ENCODE assay signal across 22 cellular contexts in the genomic region with DNA sequence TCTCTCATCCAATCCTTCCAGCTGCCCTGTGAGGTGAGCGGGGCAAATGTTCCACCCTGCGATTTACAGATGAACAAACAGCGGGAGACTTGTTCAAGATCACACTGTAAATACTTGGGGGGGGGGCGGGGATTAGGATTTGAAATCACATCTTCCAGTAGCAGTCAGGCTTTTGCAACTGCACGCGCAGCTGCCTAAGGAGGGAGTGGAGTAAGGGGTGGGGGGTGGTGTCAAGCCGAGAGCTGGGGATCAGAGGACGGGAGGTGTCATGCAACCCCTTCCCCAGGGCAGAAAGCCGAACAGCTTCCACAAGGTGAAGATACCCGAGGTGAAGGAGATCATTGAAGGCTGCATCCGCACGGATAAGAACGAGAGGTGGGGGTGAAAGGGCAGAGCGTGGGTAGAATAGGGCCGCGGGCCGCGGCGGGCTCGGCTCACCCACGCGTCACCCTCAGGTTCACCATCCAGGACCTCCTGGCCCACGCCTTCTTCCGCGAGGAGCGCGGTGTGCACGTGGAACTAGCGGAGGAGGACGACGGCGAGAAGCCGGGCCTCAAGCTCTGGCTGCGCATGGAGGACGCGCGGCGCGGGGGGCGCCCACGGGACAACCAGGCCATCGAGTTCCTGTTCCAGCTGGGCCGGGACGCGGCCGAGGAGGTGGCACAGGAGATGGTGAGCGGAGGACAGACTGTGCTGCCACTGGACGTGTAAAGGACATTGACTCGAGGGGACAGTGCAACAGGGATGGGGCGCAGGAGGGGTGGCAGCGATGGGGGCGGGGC. TPM values are rescaled to one million over a fixed set of nuclear protein-coding genes. Genes with fewer than 3 reads are reported as not detected.
A peak's percentile ranks its signal among the peaks of the same experiment; 100 is the strongest.
DNase-seq lines count a peak whose midpoint lies in the region; ATAC-seq, FAIRE-seq and TF ChIP-seq lines count a peak whose summit lies in the region.
"Had no signal": no experiment of that assay in that cellular context is flagged by ENCODE, and none has a peak within 500 bp of the region (broad histone marks: within the 10 kb centered on the region; RNA-seq: fewer than 3 reads in every experiment).

No MANE protein-coding gene starts in this region.

- no peaks in the 10 kb centered on the region for H3K36me3 Mint-ChIP-seq in activated T-cell treated with anti-CD3 and anti-CD28 coated beads, Interleukin-2, amount 50 U/mL, for 4 hours (ENCODE audit: insufficient read depth)
- H3K36me3 Mint-ChIP-seq in CD8-positive, alpha-beta memory T cell = no peaks in the 10 kb centered on the region

- peak overlapping the region in 1 of 8 donors; percentile 13 for H3K27ac Mint-ChIP-seq in CD8-positive, alpha-beta memory T cell
- H3K27ac Mint-ChIP-seq: activated CD8-positive, alpha-beta T cell treated with anti-CD3 and anti-CD28 coated beads, Interleukin-2, amount 10 ng/mL, durations not matched to agents 7 days and 5 days had no signal

- H3K9ac ChIP-seq in K562 (ENCODE audit: insufficient read depth in 1 of 2, low read depth in 2 of 2, low read length in 2 of 2) = no peak overlapping the region
- no peak overlapping the region for H3K9ac ChIP-seq in parathyroid adenoma

- H3K9me3 ChIP-seq in CD8-positive, alpha-beta memory T cell (ENCODE audit: low read length) = no peaks in the 10 kb centered on the region
- H3K9me3 ChIP-seq in K562 (replicated peaks; ENCODE audit: control insufficient read depth, insufficient read depth, low read depth, low read length) = no peaks in the 10 kb centered on the region
- no peaks in the 10 kb centered on the region for H3K9me3 ChIP-seq in parathyroid adenoma (ENCODE audit: control insufficient read depth, low read length)
- H3K9me3 ChIP-seq: adrenal gland, esophagus muscularis mucosa, gastroesophageal sphincter, spleen, testis had no signal

- H3K4me2 ChIP-seq in K562 (ENCODE audit: insufficient read depth, low read length) = no peak overlapping the region
- H3K4me2 ChIP-seq in parathyroid adenoma (ENCODE audit: low read length) = no peak overlapping the region

- TF ChIP-seq EP300 in K562 (IDR thresholded peaks at IDR 0.05; ENCODE audit: low read length) = no peak

- CTCF ChIA-PET in CD8-positive, alpha-beta memory T cell (lab: Charles Lee) = no interaction called here
- CTCF ChIA-PET in K562 (lab: Yijun Ruan, JAX; ENCODE audit: low intra/inter-chr PET ratio) = interaction anchor here (0.5 kb wide), 1 partner anchor 55 kb away, joined by 3 read pairs; no protein-coding TSS in a partner anchor

- intact Hi-C loops in K562 (cut with micrococcal nuclease) = no loop called here

- TF ChIP-seq RAD21 in K562 (CRISPR knock-in tag; conservative IDR thresholded peaks at IDR 0.05 in 1 of 2, IDR thresholded peaks at IDR 0.05 in 1 of 2) = no peak

- H3K9me3 Mint-ChIP-seq in activated T-cell treated with anti-CD3 and anti-CD28 coated beads, Interleukin-2, amount 50 U/mL, for 4 hours = no peaks in the 10 kb centered on the region
- H3K9me3 Mint-ChIP-seq in CD8-positive, alpha-beta memory T cell = peaks cover 0 to 4% (median 0%) of the 10 kb centered on the region in 5 donors
- H3K9me3 Mint-ChIP-seq: neural crest cell had no signal

- no peak for TF ChIP-seq POLR2A in K562 (conservative IDR thresholded peaks at IDR 0.05)

- H3K27me3 Mint-ChIP-seq in activated T-cell treated with anti-CD3 and anti-CD28 coated beads, Interleukin-2, amount 50 U/mL, for 4 hours (ENCODE audit: low read depth) = peaks cover 67% of the 10 kb centered on the region
- H3K27me3 Mint-ChIP-seq in CD8-positive, alpha-beta memory T cell = peaks cover 53 to 77% of the 10 kb centered on the region in 2 donors

- H3K4me1 ChIP-seq in CD8-positive, alpha-beta memory T cell (ENCODE audit: insufficient read depth, low read length) = peaks cover 13% of the 10 kb centered on the region
- peaks cover 11 to 62% of the 10 kb centered on the region in 2 experiments; a peak in 4 of 5 replicates for H3K4me1 ChIP-seq in K562 (replicated peaks in 1 of 2; ENCODE audit: control insufficient read depth in 2 of 2, insufficient read depth in 2 of 2, low read length in 2 of 2)
- H3K4me1 ChIP-seq in parathyroid adenoma = no peaks in the 10 kb centered on the region
- H3K4me1 ChIP-seq: testis had no signal

- peak; percentile 18 for DNase-seq in activated T-cell treated with anti-CD3 and anti-CD28 coated beads, Interleukin-2, amount 50 U/mL, for 4 hours
- DNase-seq in activated T-cell treated with anti-CD3 and anti-CD28 coated beads for 4 hours (no peak), K562 (ENCODE audit: extremely low read depth in 1 of 4, low spot score in 3 of 4) (no peak)
- DNase-seq in CD8-positive, alpha-beta memory T cell = no peak
- DNase-seq: activated CD8-positive, alpha-beta T cell treated with anti-CD3 and anti-CD28 coated beads, Interleukin-2, amount 10 ng/mL, durations not matched to agents 7 days and 5 days; adrenal gland; COR-L47; effector CD4-positive, alpha-beta T cell; midbrain; NCI-H2029 treated with DMSO at 0.1 percent for 48 hours; NCI-H510A; spleen; SW 1271; testis had no signal

- no TSS peak for BruUV-seq in K562 (replicated peaks; lab: Mats Ljungman, UMichigan)

- H3K79me2 ChIP-seq in K562 (ENCODE audit: control insufficient read depth, insufficient read depth, low read length) (peaks cover 33% of the 10 kb centered on the region), parathyroid adenoma (no peaks in the 10 kb centered on the region)

- in situ Hi-C loops in K562 (cut with MboI) = no loop called here

- POLR2A ChIA-PET in CD8-positive, alpha-beta memory T cell (lab: Charles Lee) = interaction anchor here (0.8 kb wide), 1 partner anchor 583 kb away, joined by 3 read pairs; no protein-coding TSS in a partner anchor
- POLR2A ChIA-PET in K562 (lab: Yijun Ruan, JAX) = no interaction called here

- no peak overlapping the region for H3K27ac ChIP-seq in CD8-positive, alpha-beta memory T cell (ENCODE audit: low read depth, low read length)
- H3K27ac ChIP-seq in K562 (ENCODE audit: extremely low read depth, low read depth, low read length) (no peak overlapping the region), parathyroid adenoma (no peak overlapping the region)
- H3K27ac ChIP-seq: adrenal gland, esophagus muscularis mucosa, gastroesophageal sphincter, spleen, testis had no signal

- TF ChIP-seq CTCF in K562 (IDR thresholded peaks at IDR 0.05 in 2 of 3, conservative IDR thresholded peaks at IDR 0.05 in 1 of 3; ENCODE audit: insufficient read depth in 2 of 3, low read depth in 1 of 3, low read length in 3 of 3) (no peak), parathyroid adenoma (IDR thresholded peaks at IDR 0.05) (no peak)

- no peak for FAIRE-seq in K562 (lab: Jason Lieb, UNC)

- H3K4me1 Mint-ChIP-seq in activated T-cell treated with anti-CD3 and anti-CD28 coated beads, Interleukin-2, amount 50 U/mL, for 4 hours (ENCODE audit: low read depth) = peaks cover 24% of the 10 kb centered on the region
- peaks cover 13 to 41% (median 18%) of the 10 kb centered on the region in 3 donors for H3K4me1 Mint-ChIP-seq in CD8-positive, alpha-beta memory T cell

- H3K27me3 ChIP-seq in CD8-positive, alpha-beta memory T cell (ENCODE audit: insufficient read depth, low read length, poor library complexity, severe bottlenecking) = peaks cover 46% of the 10 kb centered on the region
- H3K27me3 ChIP-seq in K562 (ENCODE audit: control insufficient read depth in 2 of 2, insufficient read depth in 2 of 2, low read length in 2 of 2) (no peaks in the 10 kb centered on the region), parathyroid adenoma (ENCODE audit: control insufficient read depth, insufficient read depth, low read length) (peaks cover 7% of the 10 kb centered on the region)
- H3K27me3 ChIP-seq: testis had no signal

- H3K4me3 ChIP-seq in CD8-positive, alpha-beta memory T cell (ENCODE audit: low read length) = no peak overlapping the region
- H3K4me3 ChIP-seq in K562 = no peak overlapping the region
- no peak overlapping the region for H3K4me3 ChIP-seq in parathyroid adenoma (ENCODE audit: low read depth, low read length)
- H3K4me3 ChIP-seq: adrenal gland, esophagus muscularis mucosa, gastroesophageal sphincter had no signal

- H3K4me3 Mint-ChIP-seq in activated T-cell treated with anti-CD3 and anti-CD28 coated beads, Interleukin-2, amount 50 U/mL, for 4 hours = no peak overlapping the region
- H3K4me3 Mint-ChIP-seq in CD8-positive, alpha-beta memory T cell = peak overlapping the region in 4 of 7 donors; percentile 16 to 49 (median 30)
- H3K4me3 Mint-ChIP-seq: activated CD8-positive, alpha-beta T cell treated with anti-CD3 and anti-CD28 coated beads, Interleukin-2, amount 10 ng/mL, durations not matched to agents 7 days and 5 days; neural crest cell had no signal

- H4K20me1 ChIP-seq in K562 (replicated peaks; ENCODE audit: control insufficient read depth, insufficient read depth, low read length) = no peaks in the 10 kb centered on the region

- H3K9me1 ChIP-seq in K562 (ENCODE audit: control insufficient read depth, insufficient read depth, low read length) = no peaks in the 10 kb centered on the region

- peak; percentile 18 to 41 for ATAC-seq in activated T-cell treated with anti-CD3 and anti-CD28 coated beads, Interleukin-2, amount 50 U/mL, for 4 hours
- ATAC-seq in K562 (no peak), GM18861 (IDR thresholded peaks at IDR 0.05; ENCODE audit: unreplicated experiment) (no peak), HG03457 (IDR thresholded peaks at IDR 0.05; ENCODE audit: unreplicated experiment) (no peak)
- ATAC-seq: activated CD8-positive, alpha-beta T cell treated with anti-CD3 and anti-CD28 coated beads, Interleukin-2, amount 10 ng/mL, durations not matched to agents 7 days and 5 days; gastroesophageal sphincter had no signal

- no peaks in the 10 kb centered on the region for H3K36me3 ChIP-seq in CD8-positive, alpha-beta memory T cell (ENCODE audit: insufficient read depth, low read length)
- peaks cover 71% of the 10 kb centered on the region for H3K36me3 ChIP-seq in K562 (ENCODE audit: control insufficient read depth, insufficient read depth, low read length)
- H3K36me3 ChIP-seq in parathyroid adenoma (ENCODE audit: control insufficient read depth, insufficient read depth, low read length) = no peaks in the 10 kb centered on the region
- H3K36me3 ChIP-seq: adrenal gland, esophagus muscularis mucosa, gastroesophageal sphincter had no signal

- H2AFZ ChIP-seq in K562 (ENCODE audit: low read depth, low read length) (no peak overlapping the region), parathyroid adenoma (peak overlapping the region; percentile 40)

- 94% methylated on average over 27 of the region's 52 CpGs for WGBS in K562 (ENCODE audit: insufficient coverage, low coverage, missing lambda C conversion rate)

RNA-seq across cellular contexts. Expression of a gene that starts 4.6 kb away (rescaled TPM):
- total RNA-seq in activated T-cell treated with anti-CD3 and anti-CD28 coated beads, Interleukin-2, amount 50 U/mL, for 4 hours = under 1 TPM; 0.16 to 0.46 (median 0.38) TPM
- under 1 TPM; 0.18 to 0.55 TPM for total RNA-seq in CD8-positive, alpha-beta memory T cell
- not detected for polyA plus RNA-seq in CD8-positive, alpha-beta memory T cell
- 56.6 and 102 TPM in 2 replicates for total RNA-seq in K562 (2011; cell fraction: chromatin; rRNA removed; ENCODE audit: low replicate concordance)
- 38.3 and 45.0 TPM in 2 replicates for total RNA-seq in K562 (2011; cell fraction: nucleolus; rRNA removed)
- total RNA-seq in K562 (2011; cell fraction: nucleoplasm; rRNA removed) = 42.1 and 65.4 TPM in 2 replicates
- total RNA-seq in K562 (2014; rRNA removed) (4.5 and 5.8 TPM in 2 replicates), K562 (2014; rRNA removed; fragmentation: Illumina TruSeq; extraction: Trizol) (2.0 and 2.6 TPM in 2 replicates), K562 (2015; rRNA removed; fragmentation: Illumina TruSeq; extraction: Trizol) (2.7 and 4.4 TPM in 2 replicates), K562 (2021) (21.1 and 25.8 TPM in 2 replicates)
- polyA plus RNA-seq in K562 (2011; rRNA removed) (4.8 and 8.1 TPM in 2 replicates), K562 (2014; fragmentation: Illumina TruSeq; extraction: Trizol) (11.8 and 15.2 TPM in 2 replicates), K562 (2014; fragmentation: Nextera tagmentation; extraction: Ambion mirVana) (under 1 TPM; 0.32 to 0.38 TPM), K562 (2014; rRNA removed) (15.8 and 17.7 TPM in 2 replicates)
- 4.4 and 6.6 TPM in 2 replicates for polyA plus RNA-seq in K562 (2011; cell fraction: cytosol; rRNA removed)
- 30.5 and 60.6 TPM in 2 replicates for polyA plus RNA-seq in K562 (2011; cell fraction: nucleus; rRNA removed)
- polyA plus RNA-seq in K562 (2012) = 10.1 and 14.7 TPM in 2 replicates
- 2.3 and 3.2 TPM in 2 replicates for polyA minus RNA-seq in K562 (2011; rRNA and poly(A)+ RNA removed)
- 9.8 and 11.6 TPM in 2 replicates for polyA minus RNA-seq in K562 (2011; cell fraction: cytosol; rRNA and poly(A)+ RNA removed)
- polyA minus RNA-seq in K562 (2011; cell fraction: nucleus; rRNA and poly(A)+ RNA removed) = 15.8 and 18.0 TPM in 2 replicates
- total RNA-seq: cardiac septum had no signal

RNA-seq across cellular contexts. Expression of a gene that starts 11.8 kb away (rescaled TPM):
- 100 to 1,000 TPM in 1 of 3 donors, 10 to 100 TPM in 2; 92.6 to 106 (median 98.7) TPM for total RNA-seq in activated T-cell treated with anti-CD3 and anti-CD28 coated beads, Interleukin-2, amount 50 U/mL, for 4 hours
- total RNA-seq in CD8-positive, alpha-beta memory T cell = 100 to 1,000 TPM; 101 to 108 TPM
- polyA plus RNA-seq in CD8-positive, alpha-beta memory T cell = 63.8 TPM
- total RNA-seq in K562 (2011; cell fraction: chromatin; rRNA removed; ENCODE audit: low replicate concordance) = 87.9 and 145 TPM in 2 replicates
- 135 and 143 TPM in 2 replicates for total RNA-seq in K562 (2011; cell fraction: nucleolus; rRNA removed)
- 133 and 158 TPM in 2 replicates for total RNA-seq in K562 (2011; cell fraction: nucleoplasm; rRNA removed)
- total RNA-seq in K562 (2014; rRNA removed) (131 and 139 TPM in 2 replicates), K562 (2014; rRNA removed; fragmentation: Illumina TruSeq; extraction: Trizol) (132 and 148 TPM in 2 replicates), K562 (2015; rRNA removed; fragmentation: Illumina TruSeq; extraction: Trizol) (123 and 130 TPM in 2 replicates), K562 (2021) (131 TPM in 2 replicates)
- polyA plus RNA-seq in K562 (2011; rRNA removed) (210 and 280 TPM in 2 replicates), K562 (2014; fragmentation: Illumina TruSeq; extraction: Trizol) (203 and 223 TPM in 2 replicates), K562 (2014; fragmentation: Nextera tagmentation; extraction: Ambion mirVana) (100 to 1,000 TPM; 292 to 352 TPM), K562 (2014; rRNA removed) (178 and 180 TPM in 2 replicates)
- polyA plus RNA-seq in K562 (2011; cell fraction: cytosol; rRNA removed) = 205 and 306 TPM in 2 replicates
- 128 and 165 TPM in 2 replicates for polyA plus RNA-seq in K562 (2011; cell fraction: nucleus; rRNA removed)
- 111 and 130 TPM in 2 replicates for polyA plus RNA-seq in K562 (2012)
- polyA minus RNA-seq in K562 (2011; rRNA and poly(A)+ RNA removed) = 65.7 and 110 TPM in 2 replicates
- 31.2 and 49.0 TPM in 2 replicates for polyA minus RNA-seq in K562 (2011; cell fraction: cytosol; rRNA and poly(A)+ RNA removed)
- polyA minus RNA-seq in K562 (2011; cell fraction: nucleus; rRNA and poly(A)+ RNA removed) = 47.7 and 60.9 TPM in 2 replicates

RNA-seq across cellular contexts. Expression of a gene that starts 13.5 kb away (rescaled TPM):
- 10 to 100 TPM; 52.2 to 56.2 (median 55.1) TPM for total RNA-seq in activated T-cell treated with anti-CD3 and anti-CD28 coated beads, Interleukin-2, amount 50 U/mL, for 4 hours
- 10 to 100 TPM; 55.5 to 60.8 TPM for total RNA-seq in CD8-positive, alpha-beta memory T cell
- polyA plus RNA-seq in CD8-positive, alpha-beta memory T cell = 132 TPM
- 15.4 and 24.3 TPM in 2 replicates for total RNA-seq in K562 (2011; cell fraction: chromatin; rRNA removed; ENCODE audit: low replicate concordance)
- total RNA-seq in K562 (2011; cell fraction: nucleolus; rRNA removed) = 23.4 and 24.0 TPM in 2 replicates
- 23.2 and 30.9 TPM in 2 replicates for total RNA-seq in K562 (2011; cell fraction: nucleoplasm; rRNA removed)
- total RNA-seq in K562 (2014; rRNA removed) = 49.6 and 67.7 TPM in 2 replicates
- 50.0 and 52.5 TPM in 2 replicates for total RNA-seq in K562 (2014; rRNA removed; fragmentation: Illumina TruSeq; extraction: Trizol)
- 60.9 and 65.9 TPM in 2 replicates for total RNA-seq in K562 (2015; rRNA removed; fragmentation: Illumina TruSeq; extraction: Trizol)
- 53.4 and 56.3 TPM in 2 replicates for total RNA-seq in K562 (2021)
- 36.6 and 69.9 TPM in 2 replicates for polyA plus RNA-seq in K562 (2011; rRNA removed)
- 53.2 and 109 TPM in 2 replicates for polyA plus RNA-seq in K562 (2011; cell fraction: cytosol; rRNA removed)
- polyA plus RNA-seq in K562 (2011; cell fraction: nucleus; rRNA removed) = 22.7 and 31.7 TPM in 2 replicates
- polyA plus RNA-seq in K562 (2012) = 37.9 and 76.7 TPM in 2 replicates
- polyA plus RNA-seq in K562 (2014; fragmentation: Illumina TruSeq; extraction: Trizol) = 74.9 and 76.1 TPM in 2 replicates
- polyA plus RNA-seq in K562 (2014; fragmentation: Nextera tagmentation; extraction: Ambion mirVana) = 100 to 1,000 TPM; 113 to 153 TPM
- 61.4 and 74.4 TPM in 2 replicates for polyA plus RNA-seq in K562 (2014; rRNA removed)
- 16.6 and 31.2 TPM in 2 replicates for polyA minus RNA-seq in K562 (2011; rRNA and poly(A)+ RNA removed)
- polyA minus RNA-seq in K562 (2011; cell fraction: cytosol; rRNA and poly(A)+ RNA removed) = 5.0 and 19.4 TPM in 2 replicates
- 9.8 and 16.0 TPM in 2 replicates for polyA minus RNA-seq in K562 (2011; cell fraction: nucleus; rRNA and poly(A)+ RNA removed)

RNA-seq across cellular contexts. Expression of a gene that starts 13.7 kb away (rescaled TPM):
- not detected for total RNA-seq in activated T-cell treated with anti-CD3 and anti-CD28 coated beads, Interleukin-2, amount 50 U/mL, for 4 hours
- total RNA-seq in CD8-positive, alpha-beta memory T cell = not detected
- polyA plus RNA-seq in CD8-positive, alpha-beta memory T cell = 0.15 TPM
- 0.30 and 0.32 TPM in 2 replicates for total RNA-seq in K562 (2011; cell fraction: chromatin; rRNA removed; ENCODE audit: low replicate concordance)
- not detected in 2 replicates for total RNA-seq in K562 (2011; cell fraction: nucleolus; rRNA removed)
- not detected in 2 replicates for total RNA-seq in K562 (2011; cell fraction: nucleoplasm; rRNA removed)
- total RNA-seq in K562 (2014; rRNA removed) (0.20 and 0.54 TPM in 2 replicates), K562 (2014; rRNA removed; fragmentation: Illumina TruSeq; extraction: Trizol) (0.22 and 0.57 TPM in 2 replicates), K562 (2015; rRNA removed; fragmentation: Illumina TruSeq; extraction: Trizol) (0.23 TPM in 1 of 2 replicates, not detected in the other), K562 (2021) (0.20 TPM in 1 of 2 replicates, not detected in the other)
- polyA plus RNA-seq in K562 (2011; rRNA removed) (0.22 and 0.59 TPM in 2 replicates), K562 (2014; fragmentation: Illumina TruSeq; extraction: Trizol) (0.27 and 0.48 TPM in 2 replicates), K562 (2014; fragmentation: Nextera tagmentation; extraction: Ambion mirVana) (under 1 TPM; 0.74 to 0.86 TPM), K562 (2014; rRNA removed) (0.07 and 0.12 TPM in 2 replicates)
- polyA plus RNA-seq in K562 (2011; cell fraction: cytosol; rRNA removed) = 0.04 and 0.15 TPM in 2 replicates
- not detected in 2 replicates for polyA plus RNA-seq in K562 (2011; cell fraction: nucleus; rRNA removed)
- 0.70 and 1.0 TPM in 2 replicates for polyA plus RNA-seq in K562 (2012)
- 0.32 TPM in 1 of 2 replicates, not detected in the other for polyA minus RNA-seq in K562 (2011; rRNA and poly(A)+ RNA removed)
- polyA minus RNA-seq in K562 (2011; cell fraction: cytosol; rRNA and poly(A)+ RNA removed) = not detected in 2 replicates
- polyA minus RNA-seq in K562 (2011; cell fraction: nucleus; rRNA and poly(A)+ RNA removed) = not detected in 2 replicates
- total RNA-seq: activated CD8-positive, alpha-beta T cell treated with anti-CD3 and anti-CD28 coated beads, Interleukin-2, amount 10 ng/mL, durations not matched to agents 7 days and 5 days; cardiac septum; neural crest cell; pulmonary artery endothelial cell; spleen had no signal

RNA-seq across cellular contexts. Expression of a gene that starts 24.0 kb away (rescaled TPM):
- total RNA-seq in activated T-cell treated with anti-CD3 and anti-CD28 coated beads, Interleukin-2, amount 50 U/mL, for 4 hours = not detected
- total RNA-seq in CD8-positive, alpha-beta memory T cell = not detected
- not detected for polyA plus RNA-seq in CD8-positive, alpha-beta memory T cell
- total RNA-seq in K562 (2011; cell fraction: chromatin; rRNA removed; ENCODE audit: low replicate concordance) = not detected in 2 replicates
- not detected in 2 replicates for total RNA-seq in K562 (2011; cell fraction: nucleolus; rRNA removed)
- total RNA-seq in K562 (2011; cell fraction: nucleoplasm; rRNA removed) = not detected in 2 replicates
- not detected in 2 replicates for total RNA-seq in K562 (2014; rRNA removed)
- not detected in 2 replicates for total RNA-seq in K562 (2014; rRNA removed; fragmentation: Illumina TruSeq; extraction: Trizol)
- total RNA-seq in K562 (2015; rRNA removed; fragmentation: Illumina TruSeq; extraction: Trizol) = not detected in 2 replicates
- total RNA-seq in K562 (2021) = not detected in 2 replicates
- polyA plus RNA-seq in K562 (2011; rRNA removed) = not detected in 2 replicates
- not detected in 2 replicates for polyA plus RNA-seq in K562 (2011; cell fraction: cytosol; rRNA removed)
- not detected in 2 replicates for polyA plus RNA-seq in K562 (2011; cell fraction: nucleus; rRNA removed)
- not detected in 2 replicates for polyA plus RNA-seq in K562 (2012)
- polyA plus RNA-seq in K562 (2014; fragmentation: Illumina TruSeq; extraction: Trizol) = not detected in 2 replicates
- polyA plus RNA-seq in K562 (2014; fragmentation: Nextera tagmentation; extraction: Ambion mirVana) = not detected
- not detected in 2 replicates for polyA plus RNA-seq in K562 (2014; rRNA removed)
- polyA minus RNA-seq in K562 (2011; rRNA and poly(A)+ RNA removed) = not detected in 2 replicates
- polyA minus RNA-seq in K562 (2011; cell fraction: cytosol; rRNA and poly(A)+ RNA removed) = not detected in 2 replicates
- polyA minus RNA-seq in K562 (2011; cell fraction: nucleus; rRNA and poly(A)+ RNA removed) = not detected in 2 replicates
- total RNA-seq: activated CD8-positive, alpha-beta T cell treated with anti-CD3 and anti-CD28 coated beads, Interleukin-2, amount 10 ng/mL, durations not matched to agents 7 days and 5 days had no signal

Comparison
In these comparisons a context has a peak if more than half of its experiments do, and no peak if none do; other contexts are left out.
1. ATAC-seq: peak in activated T-cell treated with anti-CD3 and anti-CD28 coated beads, Interleukin-2, amount 50 U/mL, for 4 hours (2 of 2); none in K562 (single experiment), GM18861 (single experiment) and HG03457 (single experiment).